In the genomic region with DNA sequence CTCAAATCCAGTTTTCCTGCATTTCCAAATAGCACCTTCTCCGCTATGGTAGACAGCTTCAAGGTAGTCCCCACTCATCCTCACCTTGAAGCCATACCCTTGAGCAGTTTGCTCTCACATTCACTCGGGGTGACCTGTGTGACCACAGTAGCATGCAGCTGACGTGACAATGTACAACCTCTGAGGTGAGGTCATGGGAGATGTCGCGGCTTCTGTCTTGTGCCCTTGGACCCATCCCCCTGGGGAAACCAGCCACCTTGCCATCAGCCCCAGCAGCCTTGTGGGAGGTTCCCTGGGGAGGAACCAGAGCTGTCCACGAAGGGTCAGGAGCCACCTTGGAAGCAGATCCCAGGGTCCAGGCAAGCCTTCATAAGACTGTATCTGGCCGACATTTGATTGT, we compare ENCODE assay signal across 12 cellular contexts.
"Had no signal": no experiment of that assay in that cellular context is flagged by ENCODE, and none has a peak within 500 bp of the region (broad histone marks: within the 10 kb centered on the region; RNA-seq: fewer than 3 reads in every experiment).

No MANE protein-coding gene starts in this region.

- H3K4me3 ChIP-seq: lung, sigmoid colon, spleen had no signal

- H3K27me3 ChIP-seq: sigmoid colon, spleen had no signal

- ATAC-seq: activated T-cell treated with anti-CD3 and anti-CD28 coated beads, Interleukin-2, amount 50 U/mL, for 72 hours had no signal

- H3K4me3 Mint-ChIP-seq: activated T-cell treated with anti-CD3 and anti-CD28 coated beads, Interleukin-2, amount 50 U/mL, for 72 hours had no signal

- H2AFZ ChIP-seq: parathyroid adenoma had no signal

- H3K4me1 ChIP-seq: parathyroid adenoma, sigmoid colon had no signal

- H3K9ac ChIP-seq: parathyroid adenoma had no signal

- H3K79me2 ChIP-seq: parathyroid adenoma had no signal

- H3K36me3 ChIP-seq: sigmoid colon, spleen had no signal

- H3K9me3 Mint-ChIP-seq: activated T-cell treated with anti-CD3 and anti-CD28 coated beads, Interleukin-2, amount 50 U/mL, for 72 hours had no signal

- H3K27ac Mint-ChIP-seq: activated T-cell treated with anti-CD3 and anti-CD28 coated beads, Interleukin-2, amount 50 U/mL, for 72 hours had no signal

- H3K27ac ChIP-seq: parathyroid adenoma, sigmoid colon had no signal

- DNase-seq: activated CD4-positive, alpha-beta T cell treated with anti-CD3 and anti-CD28 coated beads for 1 hour; activated CD8-positive, alpha-beta memory T cell treated with anti-CD3 and anti-CD28 coated beads, Interleukin-2, amount 50 U/mL, for 48 hours; activated T-cell treated with anti-CD3 and anti-CD28 coated beads, Interleukin-2, amount 50 U/mL, for 72 hours; aorta; erythroblast; islet precursor cell; midbrain; sigmoid colon; spleen; T-helper 9 cell had no signal

- H3K9me3 ChIP-seq: sigmoid colon, spleen had no signal
